In genomic region chr3:194713299-194714121, GRCh38 we compare ENCODE assay signal across 17 cellular contexts.
"Had no signal": no experiment of that assay in that cellular context is flagged by ENCODE, and none has a peak within 500 bp of the region (broad histone marks: within the 10 kb centered on the region; RNA-seq: fewer than 3 reads in every experiment).

No MANE protein-coding gene starts in this region.

- H3K9me3 ChIP-seq: gastroesophageal sphincter, pancreas, right lobe of liver, spleen had no signal

- H3K36me3 ChIP-seq: brain microvascular endothelial cell, gastroesophageal sphincter, pancreas, right lobe of liver, spleen had no signal

- DNase-seq: activated CD4-positive, alpha-beta T cell treated with anti-CD3 and anti-CD28 coated beads, Interleukin-2, amount 50 U/mL, for 1 hour; activated CD4-positive, CD25-positive, alpha-beta regulatory T cell treated with anti-CD3 and anti-CD28 coated beads, Interleukin-2, amount 50 U/mL, for 72 hours; activated CD8-positive, alpha-beta memory T cell treated with anti-CD3 and anti-CD28 coated beads, Interleukin-2, amount 50 U/mL, for 4 hours; activated naive CD4-positive, alpha-beta T cell treated with anti-CD3 and anti-CD28 coated beads for 36 hours; activated T-cell treated with anti-CD3 and anti-CD28 coated beads, Interleukin-2, amount 50 U/mL, for 4 hours; brain microvascular endothelial cell; mesenchymal stem cell; naive thymus-derived CD8-positive, alpha-beta T cell; pancreas; right lobe of liver; spleen; stimulated activated CD4-positive, alpha-beta T cell treated with anti-CD3 and anti-CD28 coated beads, Interleukin-4, amount 100 ng/mL, for 4 hours; T-helper 1 cell; T1000 had no signal

- H3K27ac ChIP-seq: brain microvascular endothelial cell, coronary artery, gastroesophageal sphincter, pancreas, right lobe of liver, spleen had no signal

- H3K4me1 ChIP-seq: pancreas, right lobe of liver had no signal

- FAIRE-seq: pancreas, urothelium cell line had no signal

- H3K4me3 ChIP-seq: coronary artery, gastroesophageal sphincter, pancreas, right lobe of liver, spleen had no signal

- H3K27me3 ChIP-seq: brain microvascular endothelial cell, gastroesophageal sphincter, pancreas, right lobe of liver, spleen had no signal
